Comparison of ENCODE assay signal across 26 cellular contexts in the genomic region with DNA sequence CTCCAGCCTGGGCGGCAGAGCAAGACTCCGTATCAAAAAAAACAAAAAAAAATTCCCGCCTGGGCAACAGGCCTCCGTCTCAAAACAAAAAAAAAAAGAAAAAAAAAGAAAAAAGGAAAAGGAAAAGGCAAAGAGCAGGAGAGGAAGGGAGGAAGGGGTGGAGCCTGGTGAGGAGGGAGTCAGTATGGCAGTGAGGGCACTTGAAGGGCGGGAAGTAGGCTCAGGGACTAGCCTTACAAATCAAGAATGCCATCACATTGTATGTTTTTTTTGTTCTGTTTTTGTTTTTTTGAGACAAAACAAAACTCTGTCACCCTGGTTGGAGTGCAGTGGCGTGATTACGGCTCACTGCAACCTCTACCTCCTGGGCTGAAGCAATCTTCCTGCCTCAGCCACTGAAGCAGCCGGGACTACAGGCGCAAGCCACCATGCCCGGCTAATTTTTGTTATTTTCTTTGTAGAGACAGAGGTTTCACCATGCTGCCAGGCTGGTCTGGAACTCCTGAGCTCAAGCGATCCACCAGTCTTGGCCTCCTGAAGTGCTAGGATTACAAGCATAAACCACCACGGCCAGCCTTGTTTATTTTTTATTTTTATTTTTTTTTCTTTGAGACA. TPM values are rescaled to one million over a fixed set of nuclear protein-coding genes. Genes with fewer than 3 reads are reported as not detected.
A peak's percentile ranks its signal among the peaks of the same experiment; 100 is the strongest.
DNase-seq lines count a peak whose midpoint lies in the region; ATAC-seq, FAIRE-seq and TF ChIP-seq lines count a peak whose summit lies in the region.
"Had no signal": no experiment of that assay in that cellular context is flagged by ENCODE, and none has a peak within 500 bp of the region (broad histone marks: within the 10 kb centered on the region; RNA-seq: fewer than 3 reads in every experiment).

No MANE protein-coding gene starts in this region.

- peak overlapping the region; percentile 72 for H3K27ac Mint-ChIP-seq in dendritic cell treated with granulocyte-macrophage colony-stimulating factor and Interleukin-4, amounts not matched to agents 40 ng/mL and 50 ng/mL, for 4 days
- H3K27ac Mint-ChIP-seq: activated CD4-positive, alpha-beta memory T cell treated with anti-CD3 and anti-CD28 coated beads for 36 hours; effector memory CD8-positive, alpha-beta T cell; stimulated activated effector memory CD8-positive, alpha-beta T cell treated with anti-CD3 and anti-CD28 coated beads, Interleukin-12 subunit alpha, Interleukin-12 subunit beta, amount 100 ng/mL, for 72 hours; T-cell had no signal

- no peaks in the 10 kb centered on the region for H3K79me2 ChIP-seq in HepG2 (ENCODE audit: insufficient read depth, low read length)

- no peaks in the 10 kb centered on the region for H3K36me3 ChIP-seq in HUES64 (ENCODE audit: insufficient read depth, low read length)
- H3K36me3 ChIP-seq in HepG2 (replicated peaks in 1 of 2; ENCODE audit: control insufficient read depth in 1 of 2, insufficient read depth in 2 of 2, low read length in 2 of 2): no peaks in the 10 kb centered on the region
- H3K36me3 ChIP-seq in thyroid gland: no peaks in the 10 kb centered on the region
- no peaks in the 10 kb centered on the region for H3K36me3 ChIP-seq in tibial nerve
- H3K36me3 ChIP-seq in prostate gland: no peaks in the 10 kb centered on the region
- H3K36me3 ChIP-seq: WERI-Rb-1 had no signal

- no peaks in the 10 kb centered on the region for H4K20me1 ChIP-seq in HepG2 (ENCODE audit: insufficient read depth, low read length)

- H3K9me3 Mint-ChIP-seq in dendritic cell treated with granulocyte-macrophage colony-stimulating factor and Interleukin-4, amounts not matched to agents 40 ng/mL and 50 ng/mL, for 4 days: no peaks in the 10 kb centered on the region
- H3K9me3 Mint-ChIP-seq: activated CD4-positive, alpha-beta memory T cell treated with anti-CD3 and anti-CD28 coated beads for 36 hours; effector memory CD8-positive, alpha-beta T cell; mesothelial cell of epicardium; neural crest cell; stimulated activated effector memory CD8-positive, alpha-beta T cell treated with anti-CD3 and anti-CD28 coated beads, Interleukin-12 subunit alpha, Interleukin-12 subunit beta, amount 100 ng/mL, for 72 hours; T-cell had no signal

- H3K4me1 Mint-ChIP-seq in dendritic cell treated with granulocyte-macrophage colony-stimulating factor and Interleukin-4, amounts not matched to agents 40 ng/mL and 50 ng/mL, for 4 days (ENCODE audit: low read depth): peaks cover 49% of the 10 kb centered on the region
- H3K4me1 Mint-ChIP-seq: stimulated activated effector memory CD8-positive, alpha-beta T cell treated with anti-CD3 and anti-CD28 coated beads, Interleukin-12 subunit alpha, Interleukin-12 subunit beta, amount 100 ng/mL, for 72 hours; T-cell had no signal

- BruUV-seq in HepG2 (replicated peaks; lab: Mats Ljungman, UMichigan): no TSS peak

- DNase-seq in HepG2 (ENCODE audit: low spot score) (no peak), thyroid gland (peak; percentile 92 to 94), tibial nerve (ENCODE audit: low spot score in 2 of 2) (no peak), prostate gland (ENCODE audit: low spot score) (no peak)
- DNase-seq: activated CD4-positive, alpha-beta memory T cell treated with anti-CD3 and anti-CD28 coated beads for 36 hours; activated naive CD4-positive, alpha-beta T cell treated with Interleukin-2 at 50 U/mL for 16 hours; AML-193; anterior cingulate cortex; cerebellar nuclear complex; DND-41; effector memory CD8-positive, alpha-beta T cell; GM23248; hippocampal formation; retina; stimulated activated CD4-positive, alpha-beta T cell treated with anti-CD3 and anti-CD28 coated beads, Interleukin-15, amount 100 ng/mL, for 24 hours; T-cell; testis; WERI-Rb-1 had no signal

- intact Hi-C loops in dendritic cell treated with granulocyte-macrophage colony-stimulating factor and Interleukin-4, amounts not matched to agents 40 ng/mL and 50 ng/mL, for 4 days (cut with micrococcal nuclease): no loop called here
- intact Hi-C loops in HepG2 (cut with micrococcal nuclease; ENCODE audit: unreplicated experiment) (no loop called here), thyroid gland (cut with DNase I) (no loop called here), prostate gland (cut with DNase I) (no loop called here)

- ATAC-seq in HepG2: peak; percentile 7; the same call in 2 of the 3 replicates
- ATAC-seq in GM19452 (IDR thresholded peaks at IDR 0.05; ENCODE audit: unreplicated experiment): no peak
- ATAC-seq: effector memory CD8-positive, alpha-beta T cell; stimulated activated effector memory CD8-positive, alpha-beta T cell treated with anti-CD3 and anti-CD28 coated beads, Interleukin-12 subunit alpha, Interleukin-12 subunit beta, amount 100 ng/mL, for 72 hours; T-cell had no signal

- H3K4me3 ChIP-seq in HUES64 (ENCODE audit: low read length) (no peak overlapping the region), HepG2 (replicated peaks in 1 of 3; ENCODE audit: insufficient read depth in 1 of 3, low read depth in 2 of 3, low read length in 3 of 3) (peak overlapping the region in 1 of 3 experiments; percentile 40; a peak in 2 of 6 replicates), thyroid gland (replicated peaks in 1 of 3) (no peak overlapping the region), tibial nerve (no peak overlapping the region), prostate gland (no peak overlapping the region)
- H3K4me3 ChIP-seq: GM23248, testis had no signal

- in situ Hi-C loops in HepG2 (cut with HindIII; ENCODE audit: extremely low pct_ligation_motif_present, low pct_unique_long_range_greater_than_20kb): no loop called here

- H3K27me3 ChIP-seq in HUES64 (ENCODE audit: insufficient read depth, low read length) (no peaks in the 10 kb centered on the region), HepG2 (ENCODE audit: control insufficient read depth in 1 of 2, insufficient read depth in 2 of 2, low read length in 2 of 2) (no peaks in the 10 kb centered on the region), thyroid gland (no peaks in the 10 kb centered on the region), tibial nerve (no peaks in the 10 kb centered on the region), prostate gland (replicated peaks; ENCODE audit: insufficient read depth) (no peaks in the 10 kb centered on the region)
- H3K27me3 ChIP-seq: testis had no signal

- no peak for TF ChIP-seq EP300 in HepG2 (IDR thresholded peaks at IDR 0.05; ENCODE audit: low read depth in 2 of 2, low read length in 2 of 2)
- TF ChIP-seq EP300 in HepG2 (CRISPR knock-in tag; IDR thresholded peaks at IDR 0.05; ENCODE audit: borderline replicate concordance): no peak
- TF ChIP-seq EP300 in tibial nerve (IDR thresholded peaks at IDR 0.05): no peak

- H3K27ac ChIP-seq in HUES64 (ENCODE audit: low read depth, low read length): peak overlapping the region; percentile 95
- H3K27ac ChIP-seq in HepG2 (ENCODE audit: extremely low read length, insufficient read depth, low read length): peak overlapping the region; percentile 78
- H3K27ac ChIP-seq in thyroid gland: peak overlapping the region; percentile 92 to 95 (median 94)
- H3K27ac ChIP-seq in tibial nerve: no peak overlapping the region
- H3K27ac ChIP-seq in prostate gland: no peak overlapping the region
- H3K27ac ChIP-seq: GM23248, testis, WERI-Rb-1 had no signal

- no peaks in the 10 kb centered on the region for H3K27me3 Mint-ChIP-seq in dendritic cell treated with granulocyte-macrophage colony-stimulating factor and Interleukin-4, amounts not matched to agents 40 ng/mL and 50 ng/mL, for 4 days
- H3K27me3 Mint-ChIP-seq: activated CD4-positive, alpha-beta memory T cell treated with anti-CD3 and anti-CD28 coated beads for 36 hours; effector memory CD8-positive, alpha-beta T cell; T-cell had no signal

- peak overlapping the region; percentile 66 for H3K4me2 ChIP-seq in HepG2 (ENCODE audit: low read depth, low read length)

- H3K9me3 ChIP-seq in HUES64 (ENCODE audit: insufficient read depth, low read depth, low read length) (no peaks in the 10 kb centered on the region), HepG2 (ENCODE audit: low read length) (no peaks in the 10 kb centered on the region), thyroid gland (no peaks in the 10 kb centered on the region), tibial nerve (no peaks in the 10 kb centered on the region), prostate gland (no peaks in the 10 kb centered on the region)
- H3K9me3 ChIP-seq: testis had no signal

- no peaks in the 10 kb centered on the region for H3K36me3 Mint-ChIP-seq in dendritic cell treated with granulocyte-macrophage colony-stimulating factor and Interleukin-4, amounts not matched to agents 40 ng/mL and 50 ng/mL, for 4 days (ENCODE audit: low read depth)
- H3K36me3 Mint-ChIP-seq: activated CD4-positive, alpha-beta memory T cell treated with anti-CD3 and anti-CD28 coated beads for 36 hours; mesothelial cell of epicardium; stimulated activated effector memory CD8-positive, alpha-beta T cell treated with anti-CD3 and anti-CD28 coated beads, Interleukin-12 subunit alpha, Interleukin-12 subunit beta, amount 100 ng/mL, for 72 hours; T-cell had no signal

- TF ChIP-seq CTCF in HepG2 (CRISPR knock-in tag; IDR thresholded peaks at IDR 0.05) (no peak), thyroid gland (IDR thresholded peaks at IDR 0.05) (no peak), tibial nerve (IDR thresholded peaks at IDR 0.05) (no peak), prostate gland (IDR thresholded peaks at IDR 0.05) (no peak)

- CTCF ChIA-PET in HepG2 (lab: Yijun Ruan, JAX; ENCODE audit: low intra/inter-chr PET ratio, low total read pairs): no interaction called here

- FAIRE-seq in HepG2 (lab: Jason Lieb, UNC): no peak
- FAIRE-seq: GM18507, HTR-8/SVneo had no signal

- 82% methylated on average over 12 of the region's 12 CpGs for WGBS in HUES64
- WGBS in HepG2 (ENCODE audit: low lambda C conversion rate): 83% methylated on average over 12 of the region's 12 CpGs
- WGBS in thyroid gland, 2 donors: 14 to 32% methylated on average over 12 of the region's 12 CpGs
- 66 to 71% methylated on average over 12 of the region's 12 CpGs for WGBS in tibial nerve, 2 donors
- 77% methylated on average over 12 of the region's 12 CpGs for WGBS in prostate gland

- no peak overlapping the region for H2AFZ ChIP-seq in HepG2 (ENCODE audit: low read length)
- H2AFZ ChIP-seq: GM23248 had no signal

- H3K9ac ChIP-seq in HUES64 (ENCODE audit: low read depth, low read length) (peak overlapping the region; percentile 66), HepG2 (ENCODE audit: insufficient read depth, low read depth, low read length) (peak overlapping the region; percentile 59; the same call in 1 of the 2 replicates)
- H3K9ac ChIP-seq: GM23248 had no signal

- TF ChIP-seq POLR2A in HepG2 (IDR thresholded peaks at IDR 0.05; ENCODE audit: insufficient read depth in 1 of 2, low read depth in 2 of 2, low read length in 2 of 2) (no peak), thyroid gland (IDR thresholded peaks at IDR 0.05) (peak in 1 of 2 donors; percentile 45), tibial nerve (IDR thresholded peaks at IDR 0.05) (no peak), prostate gland (IDR thresholded peaks at IDR 0.05) (no peak)

- POLR2A ChIA-PET in HepG2 (lab: Yijun Ruan, JAX): interaction anchor here (0.6 to 2.6 kb wide), 9 partner anchors 9 to 251 kb away, joined by 3 to 82 read pairs (median 12); a partner anchor contains a TSS

- no peak for TF ChIP-seq RAD21 in HepG2 (CRISPR knock-in tag; IDR thresholded peaks at IDR 0.05)

- H3K4me1 ChIP-seq in HUES64 (ENCODE audit: insufficient read depth, low read length) (peaks cover 37% of the 10 kb centered on the region), HepG2 (ENCODE audit: insufficient read depth, low read length) (peaks cover 63% of the 10 kb centered on the region), thyroid gland (peaks cover 25 to 31% of the 10 kb centered on the region in 2 donors), tibial nerve (no peaks in the 10 kb centered on the region), prostate gland (replicated peaks) (no peaks in the 10 kb centered on the region)
- H3K4me1 ChIP-seq: testis had no signal

- no peak overlapping the region for H3K4me3 Mint-ChIP-seq in dendritic cell treated with granulocyte-macrophage colony-stimulating factor and Interleukin-4, amounts not matched to agents 40 ng/mL and 50 ng/mL, for 4 days
- H3K4me3 Mint-ChIP-seq: activated CD4-positive, alpha-beta memory T cell treated with anti-CD3 and anti-CD28 coated beads for 36 hours; effector memory CD8-positive, alpha-beta T cell; mesothelial cell of epicardium; neural crest cell; stimulated activated effector memory CD8-positive, alpha-beta T cell treated with anti-CD3 and anti-CD28 coated beads, Interleukin-12 subunit alpha, Interleukin-12 subunit beta, amount 100 ng/mL, for 72 hours; T-cell had no signal

RNA-seq across cellular contexts. Expression of a gene that starts 10.4 kb away (rescaled TPM):
- 18.1 TPM for polyA plus RNA-seq in HUES64 (2013, experiment 1 of 2)
- polyA plus RNA-seq in HUES64 (2013, experiment 2 of 2): 24.6 TPM
- total RNA-seq in HepG2 (2016; rRNA removed; fragmentation: Illumina TruSeq; extraction: Trizol) (6.6 and 18.6 TPM in 2 replicates), thyroid gland (10 to 100 TPM; 60.2 to 90.0 (median 78.5) TPM), tibial nerve (10 to 100 TPM; 11.2 to 32.1 (median 27.2) TPM), prostate gland (10 to 100 TPM; 27.5 to 28.9 TPM)
- total RNA-seq in HepG2 (2016; cell fraction: cytosol; rRNA removed; fragmentation: Illumina TruSeq; extraction: Trizol; ENCODE audit: low read depth): 6.5 and 9.2 TPM in 2 replicates
- total RNA-seq in HepG2 (2016; cell fraction: insoluble cytoplasmic fraction; rRNA removed; fragmentation: Illumina TruSeq; extraction: Trizol): 6.4 and 18.1 TPM in 2 replicates
- 13.7 and 13.9 TPM in 2 replicates for total RNA-seq in HepG2 (2016; cell fraction: membrane; rRNA removed; fragmentation: Illumina TruSeq; extraction: Trizol)
- total RNA-seq in HepG2 (2016; cell fraction: nucleus; rRNA removed; fragmentation: Illumina TruSeq; extraction: Trizol): 12.3 and 14.6 TPM in 2 replicates
- 18.7 and 23.8 TPM in 2 replicates for polyA plus RNA-seq in HepG2 (2011; rRNA removed)
- 10.9 and 18.4 TPM in 2 replicates for polyA plus RNA-seq in HepG2 (2011; cell fraction: cytosol; rRNA removed)
- polyA plus RNA-seq in HepG2 (2011; cell fraction: nucleus; rRNA removed): 13.0 and 17.3 TPM in 2 replicates
- polyA plus RNA-seq in HepG2 (2012): 47.5 and 53.4 TPM in 2 replicates
- polyA plus RNA-seq in HepG2 (2016; cell fraction: cytosol; fragmentation: Illumina TruSeq; extraction: Trizol; ENCODE audit: low read depth): 2.2 and 2.4 TPM in 2 replicates
- 23.5 TPM in 2 replicates for polyA plus RNA-seq in HepG2 (2016; cell fraction: insoluble cytoplasmic fraction; fragmentation: Illumina TruSeq; extraction: Trizol; ENCODE audit: low read depth)
- 7.7 and 9.3 TPM in 2 replicates for polyA plus RNA-seq in HepG2 (2016; cell fraction: membrane; fragmentation: Illumina TruSeq; extraction: Trizol; ENCODE audit: low read depth)
- polyA plus RNA-seq in HepG2 (2016; cell fraction: nucleus; fragmentation: Illumina TruSeq; extraction: Trizol; ENCODE audit: insufficient read depth, low read depth): 13.6 and 13.7 TPM in 2 replicates
- polyA minus RNA-seq in HepG2 (2011; rRNA and poly(A)+ RNA removed; ENCODE audit: low replicate concordance): 9.4 and 18.8 TPM in 2 replicates
- polyA minus RNA-seq in HepG2 (2011; cell fraction: cytosol; rRNA and poly(A)+ RNA removed): 29.0 and 40.8 TPM in 2 replicates
- polyA minus RNA-seq in HepG2 (2011; cell fraction: nucleus; rRNA and poly(A)+ RNA removed): 74.0 and 78.9 TPM in 2 replicates

Comparison
In these comparisons a context has a peak if more than half of its experiments do, and no peak if none do; other contexts are left out.
1. H3K27ac ChIP-seq: peak in HUES64 (single experiment), HepG2 (single experiment) and thyroid gland (3 of 3); none in tibial nerve (0 of 4) and prostate gland (0 of 2).
2. DNase-seq: peak in thyroid gland (2 of 2); none in HepG2 (single experiment), tibial nerve (0 of 2) and prostate gland (single experiment).